Comparison of ENCODE assay signal across 21 cellular contexts in the genomic region with DNA sequence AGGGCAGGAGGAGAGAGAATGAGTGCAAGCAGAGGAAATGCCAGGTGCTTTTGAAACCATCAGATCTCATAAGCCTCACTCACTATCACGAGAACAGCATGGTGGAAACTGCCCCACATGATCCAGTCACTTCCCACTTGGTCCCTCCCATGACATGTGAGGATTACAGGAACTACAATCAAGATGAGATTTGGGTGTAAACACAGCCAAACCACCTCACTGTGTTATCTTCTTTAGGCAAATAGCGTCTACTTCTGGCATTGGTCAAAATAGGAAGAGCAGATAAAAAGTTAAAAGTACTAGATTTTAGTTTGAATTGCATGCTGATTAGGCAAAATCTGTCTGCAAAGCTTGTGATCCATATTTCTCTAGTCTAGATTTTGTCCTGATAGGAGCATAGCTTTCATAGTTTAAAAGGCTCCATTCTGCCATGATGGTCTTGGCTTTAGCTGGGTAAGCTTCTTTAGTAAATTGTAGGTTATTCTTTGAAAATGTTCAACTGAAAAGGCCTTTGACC.
DNase-seq lines count a peak whose midpoint lies in the region; ATAC-seq, FAIRE-seq and TF ChIP-seq lines count a peak whose summit lies in the region.
"Had no signal": no experiment of that assay in that cellular context is flagged by ENCODE, and none has a peak within 500 bp of the region (broad histone marks: within the 10 kb centered on the region; RNA-seq: fewer than 3 reads in every experiment).

No MANE protein-coding gene starts in this region.

- no peak overlapping the region for H2BK15ac ChIP-seq in mesendoderm (replicated peaks; ENCODE audit: low read depth)

- intact Hi-C loops in esophagus muscularis mucosa (cut with DNase I), result loop anchor here (5.0 to 10.0 kb wide), 2 partner anchors 74 to 253 kb away; no protein-coding TSS in a partner anchor

- no peak overlapping the region for H2BK5ac ChIP-seq in mesendoderm (ENCODE audit: low read length)

- H3K4me3 Mint-ChIP-seq in activated T-cell treated with anti-CD3 and anti-CD28 coated beads, Interleukin-2, amount 50 U/mL, for 72 hours, result no peak overlapping the region
- H3K4me3 Mint-ChIP-seq: CD4-positive, alpha-beta memory T cell; HFFc6 had no signal

- H3K4ac ChIP-seq in mesendoderm (ENCODE audit: low read depth, low read length), result no peak overlapping the region

- CTCF ChIA-PET in A549 (lab: Yijun Ruan, JAX), result no interaction called here

- H3K27ac ChIP-seq in A549 (no peak overlapping the region), esophagus muscularis mucosa (replicated peaks in 1 of 4) (peak overlapping the region; percentile 46 to 68 (median 64)), mesendoderm (ENCODE audit: low read depth, low read length) (no peak overlapping the region)

- H2BK120ac ChIP-seq in mesendoderm (ENCODE audit: low read depth, low read length), result no peak overlapping the region

- H3K4me3 ChIP-seq in A549 (no peak overlapping the region), esophagus muscularis mucosa (no peak overlapping the region), mesendoderm (ENCODE audit: low read length) (no peak overlapping the region)
- H3K4me3 ChIP-seq: HAP-1 had no signal

- POLR2A ChIA-PET in A549 (lab: Yijun Ruan, JAX), result no interaction called here

- H3K9ac ChIP-seq in mesendoderm (ENCODE audit: low read length), result no peak overlapping the region

- TF ChIP-seq EP300 in A549 (IDR thresholded peaks at IDR 0.05) (no peak), esophagus muscularis mucosa (IDR thresholded peaks at IDR 0.05) (no peak)

- no peaks in the 10 kb centered on the region for H3K79me1 ChIP-seq in mesendoderm (ENCODE audit: low read length)

- H3K36me3 Mint-ChIP-seq in activated T-cell treated with anti-CD3 and anti-CD28 coated beads, Interleukin-2, amount 50 U/mL, for 72 hours (ENCODE audit: insufficient read depth in 2 of 2), result no peaks in the 10 kb centered on the region
- H3K36me3 Mint-ChIP-seq: CD4-positive, alpha-beta memory T cell had no signal

- no peaks in the 10 kb centered on the region for H3K4me1 Mint-ChIP-seq in activated T-cell treated with anti-CD3 and anti-CD28 coated beads, Interleukin-2, amount 50 U/mL, for 72 hours (ENCODE audit: low read depth)
- H3K4me1 Mint-ChIP-seq: CD4-positive, alpha-beta memory T cell had no signal

- 47% methylated on average over 2 of the region's 2 CpGs for WGBS in A549 (ENCODE audit: missing lambda C conversion rate)
- 53% methylated on average over 2 of the region's 2 CpGs for WGBS in esophagus muscularis mucosa
- WGBS in mesendoderm (ENCODE audit: extremely low coverage, insufficient coverage, low lambda C conversion rate), result no CpG with 5 or more reads among the region's 2 CpGs

- no peak for TF ChIP-seq RAD21 in A549 (conservative IDR thresholded peaks at IDR 0.05 in 1 of 2, IDR thresholded peaks at IDR 0.05 in 1 of 2)

- no peak overlapping the region for H4K8ac ChIP-seq in mesendoderm (ENCODE audit: low read depth, low read length)

- H3K79me2 ChIP-seq in mesendoderm (ENCODE audit: control insufficient read depth, insufficient read depth, low read length), result no peaks in the 10 kb centered on the region

- H3K27ac Mint-ChIP-seq in activated T-cell treated with anti-CD3 and anti-CD28 coated beads, Interleukin-2, amount 50 U/mL, for 72 hours, result no peak overlapping the region
- H3K27ac Mint-ChIP-seq: CD4-positive, alpha-beta memory T cell; HFFc6 had no signal

- H3K4me1 ChIP-seq in A549, result no peaks in the 10 kb centered on the region
- peaks cover 0 to 47% (median 35%) of the 10 kb centered on the region in 4 donors for H3K4me1 ChIP-seq in esophagus muscularis mucosa
- H3K4me1 ChIP-seq in mesendoderm (ENCODE audit: control insufficient read depth, low read depth, low read length), result no peaks in the 10 kb centered on the region
- H3K4me1 ChIP-seq: HAP-1 had no signal

- H3K36me3 ChIP-seq in esophagus muscularis mucosa (no peaks in the 10 kb centered on the region), mesendoderm (ENCODE audit: control insufficient read depth, insufficient read depth, low read length) (no peaks in the 10 kb centered on the region)
- H3K36me3 ChIP-seq: HAP-1 had no signal

- no peak for TF ChIP-seq POLR2A in A549 (IDR thresholded peaks at IDR 0.05; ENCODE audit: low read length)
- no peak for TF ChIP-seq POLR2A in esophagus muscularis mucosa (IDR thresholded peaks at IDR 0.05; ENCODE audit: low read depth)

- no peak overlapping the region for H3K4me2 ChIP-seq in A549
- no peak overlapping the region for H3K4me2 ChIP-seq in mesendoderm (ENCODE audit: low read length)

- no peaks in the 10 kb centered on the region for H3K27me3 ChIP-seq in esophagus muscularis mucosa
- H3K27me3 ChIP-seq in mesendoderm (ENCODE audit: insufficient read depth, low read length, poor library complexity), result no peaks in the 10 kb centered on the region

- H3K23ac ChIP-seq in mesendoderm (ENCODE audit: low read length), result no peak overlapping the region

- no peaks in the 10 kb centered on the region for H3K9me3 Mint-ChIP-seq in activated T-cell treated with anti-CD3 and anti-CD28 coated beads, Interleukin-2, amount 50 U/mL, for 72 hours
- H3K9me3 Mint-ChIP-seq: HFFc6 had no signal

- H4K5ac ChIP-seq in mesendoderm (ENCODE audit: low read length), result no peak overlapping the region

- no peak overlapping the region for H3K18ac ChIP-seq in mesendoderm (ENCODE audit: low read length)

- H2AK5ac ChIP-seq in mesendoderm (ENCODE audit: low read length), result no peak overlapping the region

- DNase-seq in A549 (ENCODE audit: low read depth in 1 of 2, low spot score in 1 of 2), result no peak
- DNase-seq in OCI-M1 (lab: John Stamatoyannopoulos, UW), result peak; percentile 57
- DNase-seq in esophagus muscularis mucosa (ENCODE audit: extremely low spot score), result no peak
- peak; percentile 22 for DNase-seq in mesendoderm
- DNase-seq in activated T-cell treated with anti-CD3 and anti-CD28 coated beads, Interleukin-2, amount 50 U/mL, for 72 hours, result no peak
- DNase-seq: 8988T; C1 segment of cervical spinal cord; Calu3; CD4-positive, alpha-beta memory T cell; COR-L47; DMS53; DMS79 treated with DMSO at 0.1 percent for 48 hours; GF-D8; GOT3; HFFc6 had no signal

- H3K9me3 ChIP-seq in A549 (no peaks in the 10 kb centered on the region), esophagus muscularis mucosa (no peaks in the 10 kb centered on the region)
- H3K9me3 ChIP-seq: HAP-1 had no signal

- no peak for ATAC-seq in A549
- no peak for ATAC-seq in activated T-cell treated with anti-CD3 and anti-CD28 coated beads, Interleukin-2, amount 50 U/mL, for 72 hours (replicated peaks in 1 of 2)
- no peak for ATAC-seq in HG03045 (IDR thresholded peaks at IDR 0.05; ENCODE audit: unreplicated experiment)
- ATAC-seq in GM18498 (IDR thresholded peaks at IDR 0.05; ENCODE audit: unreplicated experiment), result no peak

- no peak overlapping the region for H3K56ac ChIP-seq in mesendoderm (ENCODE audit: low read length)

- TF ChIP-seq CTCF in A549 (IDR thresholded peaks at IDR 0.05) (no peak), esophagus muscularis mucosa (IDR thresholded peaks at IDR 0.05) (no peak)

- H3K27me3 Mint-ChIP-seq in activated T-cell treated with anti-CD3 and anti-CD28 coated beads, Interleukin-2, amount 50 U/mL, for 72 hours (ENCODE audit: low read depth), result no peaks in the 10 kb centered on the region
- H3K27me3 Mint-ChIP-seq: CD4-positive, alpha-beta memory T cell had no signal

- FAIRE-seq in A549 (lab: Jason Lieb, UNC), result no peak
- FAIRE-seq: GM12892, GM19239, H54 had no signal

TF ChIP-seq in A549, 52 proteins besides CTCF, POLR2A, EP300 and RAD21:
- TF ChIP-seq POLR2AphosphoS2 (conservative IDR thresholded peaks at IDR 0.05; ENCODE audit: low read length), result no peak
- TF ChIP-seq RARB (CRISPR knock-in tag; IDR thresholded peaks at IDR 0.05), result no peak
- peak; percentile 28 for TF ChIP-seq MAFK (IDR thresholded peaks at IDR 0.05; ENCODE audit: partially characterized antibody)
- no peak for TF ChIP-seq CBX2 (IDR thresholded peaks at IDR 0.05; ENCODE audit: borderline replicate concordance, low read depth)
- no peak for TF ChIP-seq NPAS2 (CRISPR knock-in tag; IDR thresholded peaks at IDR 0.05; ENCODE audit: borderline replicate concordance)
- TF ChIP-seq ZC3H11A (IDR thresholded peaks at IDR 0.05), result no peak
- TF ChIP-seq GATA3 (IDR thresholded peaks at IDR 0.05; ENCODE audit: borderline replicate concordance), result no peak
TF ChIP-seq in A549: peak in this region for 1.

Comparison
In these comparisons a context has a peak if more than half of its experiments do, and no peak if none do; other contexts are left out.
1. DNase-seq: peak in OCI-M1 (single experiment) and mesendoderm (single experiment); none in A549 (0 of 2), esophagus muscularis mucosa (single experiment) and activated T-cell treated with anti-CD3 and anti-CD28 coated beads, Interleukin-2, amount 50 U/mL, for 72 hours (0 of 2).
2. H3K27ac ChIP-seq: peak in esophagus muscularis mucosa (4 of 4); none in A549 (0 of 2) and mesendoderm (single experiment).